9 cellular contexts compared by ENCODE assay signal in genomic region chr21:43884012-43884860, GRCh38. TPM values are rescaled to one million over a fixed set of nuclear protein-coding genes. Genes with fewer than 3 reads are reported as not detected.
A peak's percentile ranks its signal among the peaks of the same experiment; 100 is the strongest.
DNase-seq lines count a peak whose midpoint lies in the region; ATAC-seq, FAIRE-seq and TF ChIP-seq lines count a peak whose summit lies in the region.
"Had no signal": no experiment of that assay in that cellular context is flagged by ENCODE, and none has a peak within 500 bp of the region (broad histone marks: within the 10 kb centered on the region; RNA-seq: fewer than 3 reads in every experiment).

No MANE protein-coding gene starts in this region.

- peak; percentile 49 for DNase-seq in SK-N-SH
- DNase-seq in RWPE1 (ENCODE audit: low spot score): peak; percentile 40
- DNase-seq in H1 (ENCODE audit: low read depth in 1 of 2, low spot score in 2 of 2): no peak
- peak; percentile 68 for DNase-seq in osteoblast (ENCODE audit: insufficient read length, low spot score, missing footprints)
- DNase-seq in GOT3 (lab: John Stamatoyannopoulos, UW): no peak

- no peak overlapping the region for H3K14ac ChIP-seq in H1 (ENCODE audit: insufficient read length)

- no peaks in the 10 kb centered on the region for H3K79me1 ChIP-seq in H1 (ENCODE audit: low read depth, low read length)

- TF ChIP-seq CTCF in SK-N-SH (IDR thresholded peaks at IDR 0.05) (no peak), RWPE1 (conservative IDR thresholded peaks at IDR 0.05; ENCODE audit: low read depth) (no peak), H1 (IDR thresholded peaks at IDR 0.05; ENCODE audit: control extremely low read depth in 1 of 3, insufficient read depth in 1 of 3, low read depth in 1 of 3, low read length in 3 of 3) (no peak), osteoblast (IDR thresholded peaks at IDR 0.05; ENCODE audit: extremely low read depth, low read depth, low read length) (no peak)

- no peak overlapping the region for H2AFZ ChIP-seq in SK-N-SH (ENCODE audit: low read depth)
- no peak overlapping the region for H2AFZ ChIP-seq in H1 (ENCODE audit: low read length)
- H2AFZ ChIP-seq in osteoblast (ENCODE audit: low read length): no peak overlapping the region

- no peak overlapping the region for H3K9ac ChIP-seq in SK-N-SH
- H3K9ac ChIP-seq in H1 (replicated peaks in 1 of 4; ENCODE audit: extremely low read depth in 1 of 4, low read depth in 3 of 4, low read length in 3 of 4): no peak overlapping the region

- peaks cover 0 to under 1% of the 10 kb centered on the region in 2 experiments for H3K36me3 ChIP-seq in SK-N-SH (replicated peaks in 1 of 2; ENCODE audit: control insufficient read depth in 1 of 2, insufficient read depth in 2 of 2, low read length in 1 of 2)
- no peaks in the 10 kb centered on the region for H3K36me3 ChIP-seq in H1 (ENCODE audit: control insufficient read depth in 2 of 4, insufficient read depth in 4 of 4, low read length in 3 of 4)
- peaks cover 3% of the 10 kb centered on the region for H3K36me3 ChIP-seq in osteoblast (ENCODE audit: insufficient read depth, low read length)

- H4K5ac ChIP-seq in H1 (ENCODE audit: insufficient read length, low read depth, low read length): peak overlapping the region; percentile 34

- peaks cover 76% of the 10 kb centered on the region for H4K20me1 ChIP-seq in SK-N-SH (ENCODE audit: insufficient read depth)
- H4K20me1 ChIP-seq in H1 (replicated peaks in 1 of 2; ENCODE audit: control insufficient read depth in 1 of 2, insufficient read depth in 2 of 2, low read length in 2 of 2): no peaks in the 10 kb centered on the region
- peaks cover 60% of the 10 kb centered on the region for H4K20me1 ChIP-seq in osteoblast (ENCODE audit: insufficient read depth, low read length)

- H2BK20ac ChIP-seq in H1 (ENCODE audit: low read length): no peak overlapping the region

- no peak for TF ChIP-seq EP300 in SK-N-SH (IDR thresholded peaks at IDR 0.05; ENCODE audit: borderline replicate concordance in 1 of 2, low read depth in 1 of 2, low read length in 1 of 2)
- no peak for TF ChIP-seq EP300 in H1 (IDR thresholded peaks at IDR 0.05; ENCODE audit: borderline replicate concordance in 1 of 2, low read depth in 2 of 2, low read length in 2 of 2)

- H3K27ac ChIP-seq in SK-N-SH (ENCODE audit: low read depth in 2 of 2, low read length in 1 of 2) (no peak overlapping the region; a peak in 1 of 4 replicates), RWPE1 (peak overlapping the region; percentile 51), H1 (ENCODE audit: low read depth, low read length) (no peak overlapping the region), osteoblast (ENCODE audit: low read depth, low read length) (no peak overlapping the region)
- H3K27ac ChIP-seq: C4-2B had no signal

- H3K4me2 ChIP-seq in SK-N-SH: no peak overlapping the region
- no peak overlapping the region; a peak in 1 of 4 replicates for H3K4me2 ChIP-seq in H1 (ENCODE audit: insufficient read depth in 1 of 2, low read depth in 2 of 2, low read length in 2 of 2)
- no peak overlapping the region for H3K4me2 ChIP-seq in osteoblast (ENCODE audit: insufficient read depth, low read length)

- H3F3A ChIP-seq in SK-N-SH (replicated peaks; ENCODE audit: insufficient read depth): no peaks in the 10 kb centered on the region

- H2BK12ac ChIP-seq in H1 (ENCODE audit: low read depth, low read length): peak overlapping the region; percentile 12; the same call in 1 of the 2 replicates

- H3K56ac ChIP-seq in H1 (replicated peaks; ENCODE audit: insufficient read length, low read depth, low read length): no peak overlapping the region

- peak overlapping the region; percentile 41 for H3K4ac ChIP-seq in H1 (replicated peaks; ENCODE audit: insufficient read length, low read depth, low read length)

- H3K9me3 ChIP-seq in SK-N-SH (no peaks in the 10 kb centered on the region), H1 (ENCODE audit: insufficient read depth in 2 of 2, low read depth in 1 of 2, low read length in 1 of 2) (no peaks in the 10 kb centered on the region), osteoblast (ENCODE audit: low read depth, low read length) (no peaks in the 10 kb centered on the region)

- peaks cover 0 to 27% of the 10 kb centered on the region in 2 experiments; a peak in 1 of 4 replicates for H3K4me1 ChIP-seq in SK-N-SH (ENCODE audit: control insufficient read depth in 1 of 2, insufficient read depth in 2 of 2, low read depth in 1 of 2, low read length in 1 of 2)
- H3K4me1 ChIP-seq in H1 (replicated peaks in 1 of 4; ENCODE audit: control insufficient read depth in 3 of 4, insufficient read depth in 4 of 4, low read length in 3 of 4): peaks cover 0 to 14% (median 8%) of the 10 kb centered on the region in 4 experiments; a peak in 6 of 7 replicates
- peaks cover 10% of the 10 kb centered on the region for H3K4me1 ChIP-seq in osteoblast (ENCODE audit: insufficient read depth, low read length)

- H4K8ac ChIP-seq in H1 (ENCODE audit: extremely low read depth, insufficient read depth, low read length): no peak overlapping the region; the same call in none of the 2 replicates

- H3K79me2 ChIP-seq in SK-N-SH (ENCODE audit: insufficient read depth) (peaks cover 82% of the 10 kb centered on the region), H1 (ENCODE audit: control insufficient read depth in 1 of 2, insufficient read depth in 2 of 2, low read length in 2 of 2) (no peaks in the 10 kb centered on the region), osteoblast (ENCODE audit: insufficient read depth, low read length) (peaks cover 82% of the 10 kb centered on the region)

- no peaks in the 10 kb centered on the region; the same call in 1 of the 2 replicates for H3K23me2 ChIP-seq in H1 (ENCODE audit: low read depth, low read length)

- no peak for FAIRE-seq in H1 (lab: Jason Lieb, UNC)

- CTCF ChIA-PET in SK-N-SH (lab: Yijun Ruan, JAX): no interaction called here
- CTCF ChIA-PET in RWPE1 (lab: Yijun Ruan, JAX): interaction anchor here (0.6 kb wide), 1 partner anchor 73 kb away, joined by 3 read pairs; no protein-coding TSS in a partner anchor
- CTCF ChIA-PET in H1 (lab: Charles Lee; ENCODE audit: partially characterized antibody): interaction anchor here (0.6 to 1.1 kb wide), 4 partner anchors 11 to 620 kb away, joined by 3 to 4 read pairs (median 3); no protein-coding TSS in a partner anchor

- no peaks in the 10 kb centered on the region for H3K27me3 ChIP-seq in SK-N-SH (ENCODE audit: insufficient read depth)
- H3K27me3 ChIP-seq in H1 (replicated peaks in 1 of 4; ENCODE audit: control insufficient read depth in 3 of 4, extremely low read depth in 1 of 4, insufficient read depth in 3 of 4, low read length in 3 of 4): no peaks in the 10 kb centered on the region
- H3K27me3 ChIP-seq in osteoblast (ENCODE audit: insufficient read depth, low read length): no peaks in the 10 kb centered on the region

- TF ChIP-seq RAD21 in SK-N-SH (IDR thresholded peaks at IDR 0.05; ENCODE audit: low read length) (no peak), H1 (IDR thresholded peaks at IDR 0.05 in 1 of 2, conservative IDR thresholded peaks at IDR 0.05 in 1 of 2; ENCODE audit: low read depth in 2 of 2, low read length in 2 of 2) (no peak)

- H4K91ac ChIP-seq in H1 (replicated peaks; ENCODE audit: insufficient read length, low read length): peak overlapping the region; percentile 4

- TF ChIP-seq POLR2A in H1 (IDR thresholded peaks at IDR 0.05; ENCODE audit: control extremely low read depth in 1 of 2, low read depth in 2 of 2, low read length in 2 of 2): no peak

- H3K23ac ChIP-seq in H1 (ENCODE audit: insufficient read length): no peak overlapping the region

- no peak overlapping the region for H2AK5ac ChIP-seq in H1 (ENCODE audit: low read depth, low read length)

- H3K4me3 ChIP-seq in SK-N-SH (ENCODE audit: low read depth in 2 of 2, low read length in 1 of 2): no peak overlapping the region
- H3K4me3 ChIP-seq in H1 (ENCODE audit: extremely low read depth in 1 of 4, insufficient read depth in 2 of 4, low read depth in 3 of 4, low read length in 4 of 4): no peak overlapping the region
- no peak overlapping the region for H3K4me3 ChIP-seq in osteoblast (ENCODE audit: insufficient read depth, low read length)

- 66% methylated on average over 11 of the region's 16 CpGs for WGBS in SK-N-SH (ENCODE audit: low lambda C conversion rate)
- WGBS in H1 (ENCODE audit: extremely low coverage in 1 of 2, insufficient coverage in 1 of 2, insufficient read length in 1 of 2, insufficient replicate concordance in 2 of 2, low coverage in 1 of 2, low lambda C conversion rate in 2 of 2, missing lambda C conversion rate in 1 of 2), 2 experiments: 78% methylated on average over 13 of the region's 16 CpGs; no CpG with 5 or more reads in 1 of the 2 experiments

- no peak for ATAC-seq in SK-N-SH treated with all-trans-retinoic acid at 6 μM for 48 hours
- ATAC-seq in HG03442 (IDR thresholded peaks at IDR 0.05; ENCODE audit: unreplicated experiment): no peak
- no peak for ATAC-seq in HG02885 (IDR thresholded peaks at IDR 0.05; ENCODE audit: poor library complexity, unreplicated experiment)

- POLR2A ChIA-PET in SK-N-SH (lab: Yijun Ruan, JAX) (no interaction called here), RWPE1 (lab: Yijun Ruan, JAX; ENCODE audit: low non-redundant PET) (no interaction called here), H1 (lab: Charles Lee; ENCODE audit: partially characterized antibody) (interaction anchor here (0.6 kb wide), 1 partner anchor 184 kb away, joined by 3 read pairs; no protein-coding TSS in a partner anchor)

- H3K18ac ChIP-seq in H1 (ENCODE audit: extremely low read depth, low read length): peak overlapping the region; percentile 95; the same call in 1 of the 2 replicates

- no peaks in the 10 kb centered on the region for H3K9me2 ChIP-seq in SK-N-SH

- 0 out of 2 replicates have a peak overlapping the region, but pooled peaks have one; percentile 81 for H2BK15ac ChIP-seq in H1 (ENCODE audit: low read length)

- no peak overlapping the region for H2BK120ac ChIP-seq in H1 (replicated peaks; ENCODE audit: low read depth, low read length)

- H2BK5ac ChIP-seq in H1 (ENCODE audit: low read depth, low read length): no peak overlapping the region

TF ChIP-seq in SK-N-SH treated with all-trans-retinoic acid at 6 μM for 48 hours, 23 proteins besides CTCF, POLR2A, EP300 and RAD21 (continues in another document):
- no peak for TF ChIP-seq TCF4 (CRISPR knock-in tag; IDR thresholded peaks at IDR 0.05; ENCODE audit: borderline replicate concordance)

RNA-seq across cellular contexts. Expression of gene AGPAT3, which starts 19.2 kb away (rescaled TPM):
- 35.3 and 40.0 TPM in 2 replicates for polyA plus RNA-seq in SK-N-SH (2012; rRNA removed)
- 23.8 and 31.4 TPM in 2 replicates for polyA plus RNA-seq in SK-N-SH (2012; cell fraction: cytosol; rRNA removed)
- polyA plus RNA-seq in SK-N-SH (2012; cell fraction: nucleus; rRNA removed): 48.1 and 49.4 TPM in 2 replicates
- total RNA-seq in H1 (2021; fragmentation: NEBNext Ultra II Directional; extraction: Animal tissue kit (Norgen Biotek cat#: 25700)): 5.8 and 5.9 TPM in 2 replicates
- polyA plus RNA-seq in H1 (2011; rRNA removed): 6.7 and 7.3 TPM in 2 replicates
- polyA plus RNA-seq in H1 (2011; cell fraction: cytosol; rRNA removed): 5.3 TPM
- polyA plus RNA-seq in H1 (2011; cell fraction: nucleus; rRNA removed): 8.9 TPM
- 5.0 to 8.9 TPM (median 7.8 TPM) in 4 replicates for polyA plus RNA-seq in H1 (2012, experiment 1 of 2)
- 4.7 TPM for polyA plus RNA-seq in H1 (2012, experiment 2 of 2)
- 7.3 TPM for polyA plus RNA-seq in H1 (2013, experiment 1 of 2)
- polyA plus RNA-seq in H1 (2013, experiment 2 of 2): 8.3 TPM
- 8.1 and 15.0 TPM in 2 replicates for polyA minus RNA-seq in H1 (2011; rRNA and poly(A)+ RNA removed)
- polyA minus RNA-seq in H1 (2011; cell fraction: cytosol; rRNA and poly(A)+ RNA removed): 8.5 TPM
- polyA minus RNA-seq in H1 (2011; cell fraction: nucleus; rRNA and poly(A)+ RNA removed): 10.8 TPM
- total RNA-seq in osteoblast: 37.4 and 47.4 TPM in 2 replicates

Comparison
In these comparisons a context has a peak if more than half of its experiments do, and no peak if none do; other contexts are left out.
1. DNase-seq: peak in SK-N-SH (single experiment), RWPE1 (single experiment) and osteoblast (single experiment); none in H1 (0 of 2) and GOT3 (single experiment).